ENCODE assay signal across 9 cellular contexts in the genomic region with DNA sequence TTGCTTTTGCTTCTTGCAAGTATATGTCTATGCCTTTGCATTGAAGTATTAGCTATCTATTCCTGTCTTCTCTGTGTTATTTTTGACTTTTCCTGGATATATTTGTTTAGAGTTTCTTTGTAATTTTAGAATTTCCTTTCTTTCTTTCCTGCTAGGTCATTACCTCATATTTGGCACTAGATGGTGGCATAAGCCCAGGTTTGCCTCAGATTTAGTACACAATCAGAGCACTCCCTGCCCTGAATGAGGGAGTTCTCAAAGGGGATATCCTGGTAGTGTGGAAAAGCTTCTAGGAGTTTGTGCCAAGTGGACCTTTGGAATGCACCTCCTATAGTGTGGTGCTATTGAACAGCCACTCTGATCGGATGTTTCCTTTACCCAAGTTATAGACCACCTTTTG.
DNase-seq lines count a peak whose midpoint lies in the region; ATAC-seq, FAIRE-seq and TF ChIP-seq lines count a peak whose summit lies in the region.
"Had no signal": no experiment of that assay in that cellular context is flagged by ENCODE, and none has a peak within 500 bp of the region (broad histone marks: within the 10 kb centered on the region; RNA-seq: fewer than 3 reads in every experiment).

No MANE protein-coding gene starts in this region.

- no peaks in the 10 kb centered on the region for H3K36me3 Mint-ChIP-seq in stimulated activated memory B cell treated with anti-CD40 and anti-IgM and Interleukin-4, amounts not matched to agents 10 μg/mL and 1 μg/mL and 100 μg/mL, for 72 hours

- peaks cover 9% of the 10 kb centered on the region for H3K27me3 Mint-ChIP-seq in stimulated activated memory B cell treated with anti-CD40 and anti-IgM and Interleukin-4, amounts not matched to agents 10 μg/mL and 1 μg/mL and 100 μg/mL, for 72 hours

- in situ Hi-C loops in HepG2 (cut with HindIII; ENCODE audit: extremely low pct_ligation_motif_present, low pct_unique_long_range_greater_than_20kb) = loop anchor here (10.0 kb wide), 1 partner anchor 275 kb away; no protein-coding TSS in a partner anchor

- TF ChIP-seq POLR2A in HepG2 (IDR thresholded peaks at IDR 0.05; ENCODE audit: insufficient read depth in 1 of 2, low read depth in 2 of 2, low read length in 2 of 2) (no peak), right lobe of liver (IDR thresholded peaks at IDR 0.05) (no peak), uterus (IDR thresholded peaks at IDR 0.05) (no peak)

- H3K27ac Mint-ChIP-seq in stimulated activated memory B cell treated with anti-CD40 and anti-IgM and Interleukin-4, amounts not matched to agents 10 μg/mL and 1 μg/mL and 100 μg/mL, for 72 hours = no peak overlapping the region
- H3K27ac Mint-ChIP-seq: T-helper 1 cell treated with Interleukin-12 subunit alpha and Interleukin-12 subunit beta and Interleukin-4 antibody, amounts not matched to agents 30 μg/mL and 1 μg/mL, for 36 hours had no signal

- H3K4me3 Mint-ChIP-seq in stimulated activated memory B cell treated with anti-CD40 and anti-IgM and Interleukin-4, amounts not matched to agents 10 μg/mL and 1 μg/mL and 100 μg/mL, for 72 hours = no peak overlapping the region
- H3K4me3 Mint-ChIP-seq: T-helper 1 cell treated with Interleukin-12 subunit alpha and Interleukin-12 subunit beta and Interleukin-4 antibody, amounts not matched to agents 30 μg/mL and 1 μg/mL, for 36 hours had no signal

- DNase-seq in HepG2 (ENCODE audit: low spot score) (peak; percentile 14), right lobe of liver (no peak), NCI-H526 treated with DMSO at 0.1 percent for 48 hours (lab: John Stamatoyannopoulos, UW) (peak; percentile 5), epithelial cell of proximal tubule (ENCODE audit: low read depth) (no peak), uterus (no peak), omental fat pad (ENCODE audit: low spot score) (no peak)

- CTCF ChIA-PET in HepG2 (lab: Yijun Ruan, JAX; ENCODE audit: low intra/inter-chr PET ratio, low total read pairs) = no interaction called here

- H3K9ac ChIP-seq in HepG2 (ENCODE audit: insufficient read depth, low read depth, low read length) = no peak overlapping the region

- no peak overlapping the region for H3K4me2 ChIP-seq in HepG2 (ENCODE audit: low read depth, low read length)

- H3K79me2 ChIP-seq in HepG2 (ENCODE audit: insufficient read depth, low read length) = no peaks in the 10 kb centered on the region

- H3K27me3 ChIP-seq in HepG2 (ENCODE audit: control insufficient read depth in 1 of 2, insufficient read depth in 2 of 2, low read length in 2 of 2) (no peaks in the 10 kb centered on the region; a peak in 1 of 5 replicates), right lobe of liver (no peaks in the 10 kb centered on the region), uterus (no peaks in the 10 kb centered on the region)

- no peaks in the 10 kb centered on the region for H3K9me3 Mint-ChIP-seq in stimulated activated memory B cell treated with anti-CD40 and anti-IgM and Interleukin-4, amounts not matched to agents 10 μg/mL and 1 μg/mL and 100 μg/mL, for 72 hours
- H3K9me3 Mint-ChIP-seq: T-helper 1 cell treated with Interleukin-12 subunit alpha and Interleukin-12 subunit beta and Interleukin-4 antibody, amounts not matched to agents 30 μg/mL and 1 μg/mL, for 36 hours had no signal

- ATAC-seq in HepG2 (peak; percentile 82), right lobe of liver (no peak), omental fat pad (ENCODE audit: low FRiP score) (no peak), GM21447 (IDR thresholded peaks at IDR 0.05; ENCODE audit: unreplicated experiment) (no peak)
- no peak for ATAC-seq in stimulated activated memory B cell treated with anti-CD40 and anti-IgM and Interleukin-4, amounts not matched to agents 10 μg/mL and 1 μg/mL and 100 μg/mL, for 72 hours

- WGBS in HepG2 (ENCODE audit: low lambda C conversion rate) = 36% methylated on average over 1 of the region's 1 CpG
- WGBS in right lobe of liver (ENCODE audit: insufficient coverage, low coverage, low lambda C conversion rate, missing lambda C conversion rate) = 83% methylated on average over 1 of the region's 1 CpG

- POLR2A ChIA-PET in HepG2 (lab: Yijun Ruan, JAX) = no interaction called here

- H3K36me3 ChIP-seq in HepG2 (replicated peaks in 1 of 2; ENCODE audit: control insufficient read depth in 1 of 2, insufficient read depth in 2 of 2, low read length in 2 of 2) (no peaks in the 10 kb centered on the region), right lobe of liver (no peaks in the 10 kb centered on the region), uterus (no peaks in the 10 kb centered on the region)

- no peak overlapping the region for H3K4me3 ChIP-seq in HepG2 (replicated peaks in 1 of 3; ENCODE audit: insufficient read depth in 1 of 3, low read depth in 2 of 3, low read length in 3 of 3)
- no peak overlapping the region for H3K4me3 ChIP-seq in right lobe of liver
- H3K4me3 ChIP-seq in epithelial cell of proximal tubule (ENCODE audit: low read depth, low read length) = no peak overlapping the region
- no peak overlapping the region for H3K4me3 ChIP-seq in uterus

- H3K4me1 Mint-ChIP-seq in stimulated activated memory B cell treated with anti-CD40 and anti-IgM and Interleukin-4, amounts not matched to agents 10 μg/mL and 1 μg/mL and 100 μg/mL, for 72 hours = no peaks in the 10 kb centered on the region

- no peak for TF ChIP-seq RAD21 in HepG2 (CRISPR knock-in tag; IDR thresholded peaks at IDR 0.05)

- intact Hi-C loops in HepG2 (cut with micrococcal nuclease; ENCODE audit: unreplicated experiment) (loop anchor here (1.0 to 2.0 kb wide), 2 partner anchors 29 to 275 kb away; no protein-coding TSS in a partner anchor), right lobe of liver (cut with DNase I) (no loop called here), uterus (cut with DNase I; ENCODE audit: low total_unique reads) (no loop called here)

- H4K20me1 ChIP-seq in HepG2 (ENCODE audit: insufficient read depth, low read length) = no peaks in the 10 kb centered on the region

- H3K27ac ChIP-seq in HepG2 (ENCODE audit: extremely low read length, insufficient read depth, low read length) = no peak overlapping the region
- no peak overlapping the region for H3K27ac ChIP-seq in right lobe of liver
- no peak overlapping the region for H3K27ac ChIP-seq in uterus

- TF ChIP-seq CTCF in HepG2 (CRISPR knock-in tag; IDR thresholded peaks at IDR 0.05) (peak; percentile 49), right lobe of liver (IDR thresholded peaks at IDR 0.05) (peak in 1 of 4 donors; percentile 16), epithelial cell of proximal tubule (conservative IDR thresholded peaks at IDR 0.05; ENCODE audit: low read depth, low read length) (peak; percentile 69), uterus (IDR thresholded peaks at IDR 0.05) (peak in 3 of 4 experiments; percentile 15 to 17 (median 16)), omental fat pad (IDR thresholded peaks at IDR 0.05) (no peak)

- TF ChIP-seq EP300 in HepG2 (IDR thresholded peaks at IDR 0.05; ENCODE audit: low read depth in 2 of 2, low read length in 2 of 2) (no peak), HepG2 (CRISPR knock-in tag; IDR thresholded peaks at IDR 0.05; ENCODE audit: borderline replicate concordance) (no peak)

- BruUV-seq in HepG2 (replicated peaks; lab: Mats Ljungman, UMichigan) = no TSS peak

- H2AFZ ChIP-seq in HepG2 (ENCODE audit: low read length) = no peak overlapping the region

- FAIRE-seq in HepG2 (lab: Jason Lieb, UNC) = peak; percentile 42

- H3K4me1 ChIP-seq in HepG2 (ENCODE audit: insufficient read depth, low read length) (no peaks in the 10 kb centered on the region), right lobe of liver (no peaks in the 10 kb centered on the region), uterus (no peaks in the 10 kb centered on the region)

- H3K9me3 ChIP-seq in HepG2 (ENCODE audit: low read length) (no peaks in the 10 kb centered on the region), right lobe of liver (no peaks in the 10 kb centered on the region), uterus (no peaks in the 10 kb centered on the region)

TF ChIP-seq in HepG2, 621 proteins besides CTCF, POLR2A, EP300 and RAD21:
- peak; percentile 70 for TF ChIP-seq STAG1 (CRISPR knock-in tag; IDR thresholded peaks at IDR 0.05)
- TF ChIP-seq ZSCAN12 (CRISPR knock-in tag; IDR thresholded peaks at IDR 0.05) = no peak
- no peak for TF ChIP-seq ZNF790 (CRISPR knock-in tag; IDR thresholded peaks at IDR 0.05; ENCODE audit: borderline replicate concordance)
- no peak for TF ChIP-seq ZNF44 (CRISPR knock-in tag; IDR thresholded peaks at IDR 0.05)
- TF ChIP-seq, protein P1, sequence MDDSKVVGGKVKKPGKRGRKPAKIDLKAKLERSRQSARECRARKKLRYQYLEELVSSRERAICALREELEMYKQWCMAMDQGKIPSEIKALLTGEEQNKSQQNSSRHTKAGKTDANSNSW (CRISPR knock-in tag; IDR thresholded peaks at IDR 0.05; ENCODE audit: borderline replicate concordance) = no peak
- no peak for TF ChIP-seq IRF2 (CRISPR knock-in tag; IDR thresholded peaks at IDR 0.05)
- no peak for TF ChIP-seq NFYC (CRISPR knock-in tag; IDR thresholded peaks at IDR 0.05)
- TF ChIP-seq ZNF569 (CRISPR knock-in tag; IDR thresholded peaks at IDR 0.05; ENCODE audit: borderline replicate concordance) = no peak
- TF ChIP-seq CREM (IDR thresholded peaks at IDR 0.05) = no peak
- no peak for TF ChIP-seq CREM (CRISPR knock-in tag; IDR thresholded peaks at IDR 0.05)
- no peak for TF ChIP-seq KLF11 (CRISPR knock-in tag; IDR thresholded peaks at IDR 0.05)
- no peak for TF ChIP-seq ZNF207 (IDR thresholded peaks at IDR 0.05; ENCODE audit: borderline replicate concordance)
- no peak for TF ChIP-seq ZNF775 (CRISPR knock-in tag; IDR thresholded peaks at IDR 0.05; ENCODE audit: borderline replicate concordance)
- TF ChIP-seq RAD51 (IDR thresholded peaks at IDR 0.05; ENCODE audit: borderline replicate concordance) = no peak
- TF ChIP-seq, protein P2, sequence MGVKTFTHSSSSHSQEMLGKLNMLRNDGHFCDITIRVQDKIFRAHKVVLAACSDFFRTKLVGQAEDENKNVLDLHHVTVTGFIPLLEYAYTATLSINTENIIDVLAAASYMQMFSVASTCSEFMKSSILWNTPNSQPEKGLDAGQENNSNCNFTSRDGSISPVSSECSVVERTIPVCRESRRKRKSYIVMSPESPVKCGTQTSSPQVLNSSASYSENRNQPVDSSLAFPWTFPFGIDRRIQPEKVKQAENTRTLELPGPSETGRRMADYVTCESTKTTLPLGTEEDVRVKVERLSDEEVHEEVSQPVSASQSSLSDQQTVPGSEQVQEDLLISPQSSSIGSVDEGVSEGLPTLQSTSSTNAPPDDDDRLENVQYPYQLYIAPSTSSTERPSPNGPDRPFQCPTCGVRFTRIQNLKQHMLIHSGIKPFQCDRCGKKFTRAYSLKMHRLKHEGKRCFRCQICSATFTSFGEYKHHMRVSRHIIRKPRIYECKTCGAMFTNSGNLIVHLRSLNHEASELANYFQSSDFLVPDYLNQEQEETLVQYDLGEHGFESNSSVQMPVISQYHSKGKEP (CRISPR knock-in tag; IDR thresholded peaks at IDR 0.05) = no peak
- 0 out of 2 replicates have a peak, but pooled peaks have one; percentile 5 for TF ChIP-seq SMC3 (IDR thresholded peaks at IDR 0.05; ENCODE audit: low read length)
- TF ChIP-seq MBNL3 (CRISPR knock-in tag; conservative IDR thresholded peaks at IDR 0.05) = no peak
- no peak for TF ChIP-seq MZF1 (CRISPR knock-in tag; IDR thresholded peaks at IDR 0.05; ENCODE audit: borderline replicate concordance)
TF ChIP-seq in HepG2: peak in this region for 2.

Comparison
In these comparisons a context has a peak if more than half of its experiments do, and no peak if none do; other contexts are left out.
1. DNase-seq: peak in HepG2 (single experiment) and NCI-H526 treated with DMSO at 0.1 percent for 48 hours (single experiment); none in right lobe of liver (0 of 3), epithelial cell of proximal tubule (single experiment), uterus (0 of 2) and omental fat pad (single experiment).
2. CTCF ChIP-seq: peak in HepG2 (single experiment), epithelial cell of proximal tubule (single experiment) and uterus (3 of 4); none in omental fat pad (0 of 3).